ENCODE assay signal across 8 cellular contexts in the genomic region with DNA sequence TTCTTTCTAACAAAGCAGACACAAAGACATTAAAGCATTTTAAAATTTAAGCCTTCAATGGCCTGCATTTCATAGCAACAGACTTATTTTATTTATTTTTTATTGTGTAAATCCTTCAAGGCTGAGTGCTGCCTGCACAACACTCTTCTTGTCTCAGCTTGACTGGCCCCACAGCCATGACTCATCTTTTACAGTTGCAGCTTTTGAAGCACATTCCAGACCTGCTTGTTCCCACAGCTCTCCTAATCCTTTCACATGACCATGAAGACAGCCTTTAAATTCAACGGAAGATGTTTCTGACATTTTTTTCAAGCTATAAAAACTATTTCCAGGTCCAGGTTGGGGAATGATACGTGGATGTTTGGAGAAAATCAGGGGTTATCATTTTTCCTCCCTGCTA.
A peak's percentile ranks its signal among the peaks of the same experiment; 100 is the strongest.
DNase-seq lines count a peak whose midpoint lies in the region; ATAC-seq lines count a peak whose summit lies in the region.

No MANE protein-coding gene starts in this region.

- DNase-seq in NCI-H2107 treated with DMSO at 0.1 percent for 48 hours (lab: John Stamatoyannopoulos, UW; ENCODE audit: unreplicated experiment): peak; percentile 29
- no peak for DNase-seq in NCI-H2107 (lab: John Stamatoyannopoulos, UW)
- DNase-seq in SJSA1 (ENCODE audit: low read depth in 1 of 2, low spot score in 2 of 2): peak; percentile 58 to 73
- peak; percentile 0 for DNase-seq in hepatic stellate cell (ENCODE audit: low spot score)
- peak; percentile 65 for DNase-seq in superior temporal gyrus (ENCODE audit: extremely low spot score)
- no peak for DNase-seq in HUDEP-2 (lab: John Stamatoyannopoulos, UW; ENCODE audit: unreplicated experiment in 76 of 76)
- no peak for DNase-seq in NCI-H2171 treated with DMSO at 0.1 percent for 48 hours (lab: John Stamatoyannopoulos, UW)

- H3K27ac ChIP-seq in SJSA1: peak overlapping the region; percentile 45

- ATAC-seq in HG03139 (IDR thresholded peaks at IDR 0.05; ENCODE audit: unreplicated experiment): no peak

- H3K9me3 ChIP-seq in SJSA1 (replicated peaks): no peaks in the 10 kb centered on the region

- no peaks in the 10 kb centered on the region for H3K27me3 ChIP-seq in SJSA1 (replicated peaks)

- H3K36me3 ChIP-seq in SJSA1: no peaks in the 10 kb centered on the region

- no peak overlapping the region for H3K4me3 ChIP-seq in SJSA1

- H3K4me1 ChIP-seq in SJSA1 (replicated peaks): peaks cover 5% of the 10 kb centered on the region

Comparison
In these comparisons a context has a peak if more than half of its experiments do, and no peak if none do; other contexts are left out.
1. DNase-seq: peak in NCI-H2107 treated with DMSO at 0.1 percent for 48 hours (single experiment), SJSA1 (2 of 2), hepatic stellate cell (single experiment) and superior temporal gyrus (single experiment); none in NCI-H2107 (single experiment), HUDEP-2 (0 of 76) and NCI-H2171 treated with DMSO at 0.1 percent for 48 hours (single experiment).